1 cellular context compared by ENCODE assay signal in genomic region chr15:90230610-90231009, GRCh38.
TF ChIP-seq lines count a peak whose summit lies in the region.

No MANE protein-coding gene starts in this region.

TF ChIP-seq in liver, 16 proteins besides CTCF, POLR2A, EP300 and RAD21:
- no peak for TF ChIP-seq YY1 (IDR thresholded peaks at IDR 0.05)
- no peak for TF ChIP-seq REST (IDR thresholded peaks at IDR 0.05)
- no peak for TF ChIP-seq EGR1 (IDR thresholded peaks at IDR 0.05; ENCODE audit: low read depth in 2 of 2)
- no peak for TF ChIP-seq ATF3 (IDR thresholded peaks at IDR 0.05)
- TF ChIP-seq FOXA1 (IDR thresholded peaks at IDR 0.05) = no peak
- no peak for TF ChIP-seq MAX (IDR thresholded peaks at IDR 0.05)
- no peak for TF ChIP-seq HNF4G (IDR thresholded peaks at IDR 0.05)
- TF ChIP-seq HNF4A (conservative IDR thresholded peaks at IDR 0.05) = no peak
- TF ChIP-seq JUND (IDR thresholded peaks at IDR 0.05) = no peak
- no peak for TF ChIP-seq NR2F2 (IDR thresholded peaks at IDR 0.05)
- TF ChIP-seq FOXA2 (IDR thresholded peaks at IDR 0.05) = no peak
- TF ChIP-seq SP1 (IDR thresholded peaks at IDR 0.05) = no peak
